1 cellular context compared by ENCODE assay signal in genomic region chr17:67248291-67248690, GRCh38.
TF ChIP-seq lines count a peak whose summit lies in the region.

No MANE protein-coding gene starts in this region.

TF ChIP-seq in WTC11, 78 proteins besides CTCF, POLR2A, EP300 and RAD21 (continued from another document):
- TF ChIP-seq ELF4 (CRISPR knock-in tag; IDR thresholded peaks at IDR 0.05; ENCODE audit: low read depth) (no peak), IRF1 (CRISPR knock-in tag; IDR thresholded peaks at IDR 0.05) (no peak), OVOL2 (CRISPR knock-in tag; IDR thresholded peaks at IDR 0.05; ENCODE audit: borderline replicate concordance) (no peak), AFF4 (CRISPR knock-in tag; IDR thresholded peaks at IDR 0.05; ENCODE audit: borderline replicate concordance) (no peak), ZNF281 (CRISPR knock-in tag; IDR thresholded peaks at IDR 0.05) (no peak)
